Comparison of ENCODE assay signal across 11 cellular contexts in genomic region chr2:110854355-110855081, GRCh38.
DNase-seq lines count a peak whose midpoint lies in the region; ATAC-seq and TF ChIP-seq lines count a peak whose summit lies in the region.
"Had no signal": no experiment of that assay in that cellular context is flagged by ENCODE, and none has a peak within 500 bp of the region (broad histone marks: within the 10 kb centered on the region; RNA-seq: fewer than 3 reads in every experiment).

No MANE protein-coding gene starts in this region.

- DNase-seq in NCI-H82 (lab: John Stamatoyannopoulos, UW) (peak; percentile 5), NCI-H82 treated with DMSO at 0.1 percent for 48 hours (lab: John Stamatoyannopoulos, UW; ENCODE audit: unreplicated experiment) (no peak), brain microvascular endothelial cell (no peak), osteoblast (ENCODE audit: insufficient read length, low spot score, missing footprints) (no peak), NCI-H1105 treated with DMSO at 0.1 percent for 48 hours (lab: John Stamatoyannopoulos, UW) (no peak)
- DNase-seq: activated naive CD4-positive, alpha-beta T cell treated with Interleukin-2 at 50 U/mL for 16 hours; heart right ventricle; right cardiac atrium had no signal

- TF ChIP-seq CTCF in Loucy (conservative IDR thresholded peaks at IDR 0.05; ENCODE audit: low read length) (peak; percentile 75), brain microvascular endothelial cell (IDR thresholded peaks at IDR 0.05; ENCODE audit: low read depth, low read length, missing control alignments) (peak; percentile 59), osteoblast (IDR thresholded peaks at IDR 0.05; ENCODE audit: extremely low read depth, low read depth, low read length) (peak; percentile 26)

- H2AFZ ChIP-seq in Loucy (ENCODE audit: low read length) (peak overlapping the region; percentile 31; the same call in 1 of the 2 replicates), osteoblast (ENCODE audit: low read length) (no peak overlapping the region)

- H3K4me3 ChIP-seq in Loucy (ENCODE audit: low read length, poor library complexity, severe bottlenecking) (peak overlapping the region; percentile 8), brain microvascular endothelial cell (ENCODE audit: low read depth, low read length) (no peak overlapping the region), osteoblast (ENCODE audit: insufficient read depth, low read length) (no peak overlapping the region)
- H3K4me3 ChIP-seq: heart right ventricle had no signal

- H3K36me3 ChIP-seq in Loucy (ENCODE audit: insufficient read depth, low read length) (no peaks in the 10 kb centered on the region), brain microvascular endothelial cell (replicated peaks) (no peaks in the 10 kb centered on the region), osteoblast (ENCODE audit: insufficient read depth, low read length) (no peaks in the 10 kb centered on the region)
- H3K36me3 ChIP-seq: heart right ventricle had no signal

- H3K4me2 ChIP-seq in Loucy (ENCODE audit: low read depth, low read length, poor library complexity, severe bottlenecking), result peak overlapping the region; percentile 79
- no peak overlapping the region for H3K4me2 ChIP-seq in osteoblast (ENCODE audit: insufficient read depth, low read length)

- H3K9ac ChIP-seq in Loucy (ENCODE audit: low read depth, low read length, poor library complexity, severe bottlenecking), result peak overlapping the region; percentile 70

- H3K9me2 ChIP-seq in Loucy (replicated peaks; ENCODE audit: low read depth, low read length), result no peaks in the 10 kb centered on the region

- H3K79me2 ChIP-seq in Loucy (ENCODE audit: insufficient read depth, low read length) (no peaks in the 10 kb centered on the region), osteoblast (ENCODE audit: insufficient read depth, low read length) (no peaks in the 10 kb centered on the region)

- H4K20me1 ChIP-seq in Loucy (ENCODE audit: insufficient read depth, low read length, poor library complexity, severe bottlenecking) (no peaks in the 10 kb centered on the region), osteoblast (ENCODE audit: insufficient read depth, low read length) (no peaks in the 10 kb centered on the region)

- H3K27ac ChIP-seq in brain microvascular endothelial cell (no peak overlapping the region), osteoblast (ENCODE audit: low read depth, low read length) (no peak overlapping the region)
- H3K27ac ChIP-seq: heart right ventricle had no signal

- H3K9me3 ChIP-seq in Loucy (ENCODE audit: insufficient read depth, low read depth, low read length) (no peaks in the 10 kb centered on the region), osteoblast (ENCODE audit: low read depth, low read length) (no peaks in the 10 kb centered on the region)
- H3K9me3 ChIP-seq: heart right ventricle had no signal

- no peaks in the 10 kb centered on the region for H3K27me3 ChIP-seq in Loucy (ENCODE audit: insufficient read depth, low read length, poor library complexity, severe bottlenecking)
- H3K27me3 ChIP-seq in brain microvascular endothelial cell (replicated peaks), result peaks cover 10% of the 10 kb centered on the region
- H3K27me3 ChIP-seq in osteoblast (ENCODE audit: insufficient read depth, low read length), result peaks cover 31% of the 10 kb centered on the region

- H3K4me1 ChIP-seq in Loucy (ENCODE audit: insufficient read depth, low read length, poor library complexity, severe bottlenecking) (peaks cover 69% of the 10 kb centered on the region), osteoblast (ENCODE audit: insufficient read depth, low read length) (no peaks in the 10 kb centered on the region)

- in situ Hi-C loops in brain microvascular endothelial cell (cut with HindIII; ENCODE audit: low pct_ligation_motif_present, low sequenced_read_pairs), result no loop called here

- H3F3A ChIP-seq in Loucy (ENCODE audit: low read depth), result no peaks in the 10 kb centered on the region; the same call in 1 of the 2 replicates

- no peak for ATAC-seq in HG02840 (IDR thresholded peaks at IDR 0.05; ENCODE audit: low FRiP score, unreplicated experiment)
- ATAC-seq in GM18861 (IDR thresholded peaks at IDR 0.05; ENCODE audit: unreplicated experiment), result no peak
- ATAC-seq: heart right ventricle, right cardiac atrium had no signal
